In genomic region chr3:39228496-39228895, GRCh38 we compare ENCODE assay signal across 37 cellular contexts. TPM values are rescaled to one million over a fixed set of nuclear protein-coding genes. Genes with fewer than 3 reads are reported as not detected.
"Had no signal": no experiment of that assay in that cellular context is flagged by ENCODE, and none has a peak within 500 bp of the region (broad histone marks: within the 10 kb centered on the region; RNA-seq: fewer than 3 reads in every experiment).

No MANE protein-coding gene starts in this region.

- H3K27me3 Mint-ChIP-seq: central memory CD8-positive, alpha-beta T cell had no signal

- H3K4me1 Mint-ChIP-seq: activated CD4-positive, alpha-beta T cell treated with anti-CD3 and anti-CD28 coated beads for 36 hours; activated naive CD4-positive, alpha-beta T cell treated with anti-CD3 and anti-CD28 coated beads, Interleukin-2, amount 50 U/mL, for 24 hours; brain had no signal

- ATAC-seq: activated CD4-positive, alpha-beta T cell treated with anti-CD3 and anti-CD28 coated beads for 36 hours; activated CD4-positive, CD25-positive, alpha-beta regulatory T cell treated with anti-CD3 and anti-CD28 coated beads, Interleukin-2, amount 50 U/mL, for 24 hours; activated CD8-positive, alpha-beta memory T cell treated with anti-CD3 and anti-CD28 coated beads, Interleukin-2, amount 10 ng/mL, durations not matched to agents 7 days and 5 days; activated CD8-positive, alpha-beta T cell treated with anti-CD3 and anti-CD28 coated beads, Interleukin-2, amount 10 ng/mL, durations not matched to agents 7 days and 5 days; activated naive CD8-positive, alpha-beta T cell treated with anti-CD3 and anti-CD28 coated beads, Interleukin-2, amount 50 U/mL, for 24 hours had no signal

- H3K36me3 ChIP-seq: ascending aorta, cardiac muscle cell had no signal

- H3K27ac ChIP-seq: ascending aorta, cardiac muscle cell, VCaP had no signal

- H3K27ac Mint-ChIP-seq: activated CD4-positive, alpha-beta memory T cell treated with anti-CD3 and anti-CD28 coated beads, Interleukin-2, amount 10 ng/mL, durations not matched to agents 7 days and 5 days; activated CD4-positive, alpha-beta T cell treated with anti-CD3 and anti-CD28 coated beads for 36 hours; activated CD4-positive, alpha-beta T cell treated with anti-CD3 and anti-CD28 coated beads, Interleukin-2, amount 10 ng/mL, durations not matched to agents 7 days and 5 days; activated CD8-positive, alpha-beta memory T cell treated with anti-CD3 and anti-CD28 coated beads, Interleukin-2, amount 10 ng/mL, durations not matched to agents 7 days and 5 days; activated CD8-positive, alpha-beta T cell treated with anti-CD3 and anti-CD28 coated beads, Interleukin-2, amount 10 ng/mL, durations not matched to agents 7 days and 5 days; activated naive CD4-positive, alpha-beta T cell treated with anti-CD3 and anti-CD28 coated beads, Interleukin-2, amount 10 ng/mL, durations not matched to agents 7 days and 5 days; activated naive CD4-positive, alpha-beta T cell treated with anti-CD3 and anti-CD28 coated beads, Interleukin-2, amount 50 U/mL, for 24 hours; activated naive CD8-positive, alpha-beta T cell; activated naive CD8-positive, alpha-beta T cell treated with anti-CD3 and anti-CD28 coated beads, Interleukin-2, amount 10 ng/mL, durations not matched to agents 7 days and 5 days; activated naive CD8-positive, alpha-beta T cell treated with anti-CD3 and anti-CD28 coated beads, Interleukin-2, amount 50 U/mL, for 24 hours; activated T-cell treated with anti-CD3 and anti-CD28 coated beads, Interleukin-2, amount 50 U/mL, for 24 hours; activated T-helper 2 cell treated with anti-CD3 and anti-CD28 coated beads, Interferon-gamma antibody, Interleukin-2, Interleukin-4, amounts not matched to agents 10 μg/mL and 5 μg/mL and 100 μg/mL, durations not matched to agents 14 hours and 24 hours and 36 hours; brain; T-helper 1 cell treated with Interleukin-12 subunit alpha and Interleukin-12 subunit beta and Interleukin-4 antibody, amounts not matched to agents 30 μg/mL and 1 μg/mL, for 36 hours; T-helper 2 cell treated with Interferon-gamma antibody and Interleukin-4, amounts not matched to agents 5 μg/mL and 100 μg/mL, for 36 hours had no signal

- H3K4me1 ChIP-seq: ascending aorta had no signal

- H3K9me3 Mint-ChIP-seq: activated CD4-positive, alpha-beta memory T cell treated with anti-CD3 and anti-CD28 coated beads, Interleukin-2, amount 10 ng/mL, durations not matched to agents 7 days and 5 days; activated CD4-positive, alpha-beta T cell treated with anti-CD3 and anti-CD28 coated beads, Interleukin-2, amount 10 ng/mL, durations not matched to agents 7 days and 5 days; activated naive CD4-positive, alpha-beta T cell treated with anti-CD3 and anti-CD28 coated beads, Interleukin-2, amount 10 ng/mL, durations not matched to agents 7 days and 5 days; activated naive CD4-positive, alpha-beta T cell treated with anti-CD3 and anti-CD28 coated beads, Interleukin-2, amount 50 U/mL, for 24 hours; activated naive CD8-positive, alpha-beta T cell treated with anti-CD3 and anti-CD28 coated beads, Interleukin-2, amount 10 ng/mL, durations not matched to agents 7 days and 5 days; activated naive CD8-positive, alpha-beta T cell treated with anti-CD3 and anti-CD28 coated beads, Interleukin-2, amount 50 U/mL, for 24 hours; activated T-cell treated with anti-CD3 and anti-CD28 coated beads, Interleukin-2, amount 50 U/mL, for 24 hours; activated T-helper 2 cell treated with anti-CD3 and anti-CD28 coated beads, Interferon-gamma antibody, Interleukin-2, Interleukin-4, amounts not matched to agents 10 μg/mL and 5 μg/mL and 100 μg/mL, durations not matched to agents 14 hours and 24 hours and 36 hours; central memory CD8-positive, alpha-beta T cell; T-helper 1 cell treated with Interleukin-12 subunit alpha and Interleukin-12 subunit beta and Interleukin-4 antibody, amounts not matched to agents 30 μg/mL and 1 μg/mL, for 36 hours; T-helper 2 cell treated with Interferon-gamma antibody and Interleukin-4, amounts not matched to agents 5 μg/mL and 100 μg/mL, for 36 hours had no signal

- H3K36me3 Mint-ChIP-seq: activated CD8-positive, alpha-beta memory T cell treated with anti-CD3 and anti-CD28 coated beads, Interleukin-2, amount 10 ng/mL, durations not matched to agents 7 days and 5 days; activated naive CD4-positive, alpha-beta T cell treated with anti-CD3 and anti-CD28 coated beads, Interleukin-2, amount 50 U/mL, for 24 hours; activated naive CD8-positive, alpha-beta T cell; activated naive CD8-positive, alpha-beta T cell treated with anti-CD3 and anti-CD28 coated beads, Interleukin-2, amount 10 ng/mL, durations not matched to agents 7 days and 5 days; brain had no signal

- H3K4me3 Mint-ChIP-seq: activated CD4-positive, alpha-beta memory T cell treated with anti-CD3 and anti-CD28 coated beads, Interleukin-2, amount 10 ng/mL, durations not matched to agents 7 days and 5 days; activated CD4-positive, alpha-beta T cell treated with anti-CD3 and anti-CD28 coated beads for 36 hours; activated CD4-positive, alpha-beta T cell treated with anti-CD3 and anti-CD28 coated beads, Interleukin-2, amount 10 ng/mL, durations not matched to agents 7 days and 5 days; activated CD8-positive, alpha-beta memory T cell treated with anti-CD3 and anti-CD28 coated beads, Interleukin-2, amount 10 ng/mL, durations not matched to agents 7 days and 5 days; activated CD8-positive, alpha-beta T cell treated with anti-CD3 and anti-CD28 coated beads, Interleukin-2, amount 10 ng/mL, durations not matched to agents 7 days and 5 days; activated naive CD4-positive, alpha-beta T cell treated with anti-CD3 and anti-CD28 coated beads, Interleukin-2, amount 10 ng/mL, durations not matched to agents 7 days and 5 days; activated naive CD4-positive, alpha-beta T cell treated with anti-CD3 and anti-CD28 coated beads, Interleukin-2, amount 50 U/mL, for 24 hours; activated naive CD8-positive, alpha-beta T cell; activated naive CD8-positive, alpha-beta T cell treated with anti-CD3 and anti-CD28 coated beads, Interleukin-2, amount 10 ng/mL, durations not matched to agents 7 days and 5 days; activated naive CD8-positive, alpha-beta T cell treated with anti-CD3 and anti-CD28 coated beads, Interleukin-2, amount 50 U/mL, for 24 hours; activated T-cell treated with anti-CD3 and anti-CD28 coated beads, Interleukin-2, amount 50 U/mL, for 24 hours; brain; central memory CD8-positive, alpha-beta T cell; T-helper 1 cell treated with Interleukin-12 subunit alpha and Interleukin-12 subunit beta and Interleukin-4 antibody, amounts not matched to agents 30 μg/mL and 1 μg/mL, for 36 hours; T-helper 2 cell treated with Interferon-gamma antibody and Interleukin-4, amounts not matched to agents 5 μg/mL and 100 μg/mL, for 36 hours had no signal

- H3K4me3 ChIP-seq: ascending aorta, cardiac muscle cell had no signal

- FAIRE-seq: bronchial epithelial cell had no signal

- H3K27me3 ChIP-seq: ascending aorta, cardiac muscle cell had no signal

- H3K9me3 ChIP-seq: ascending aorta had no signal

- DNase-seq: activated CD4-positive, alpha-beta memory T cell treated with anti-CD3 and anti-CD28 coated beads, Interleukin-2, amount 10 ng/mL, durations not matched to agents 7 days and 5 days; activated CD4-positive, alpha-beta T cell treated with anti-CD3 and anti-CD28 coated beads for 1 hour; activated CD4-positive, alpha-beta T cell treated with anti-CD3 and anti-CD28 coated beads for 36 hours; activated CD4-positive, alpha-beta T cell treated with anti-CD3 and anti-CD28 coated beads for 48 hours; activated CD4-positive, alpha-beta T cell treated with anti-CD3 and anti-CD28 coated beads, Interleukin-2, amount 10 ng/mL, durations not matched to agents 7 days and 5 days; activated CD4-positive, alpha-beta T cell treated with anti-CD3 and anti-CD28 coated beads, Interleukin-2, amount 50 U/mL, for 48 hours; activated CD4-positive, CD25-positive, alpha-beta regulatory T cell; activated CD8-positive, alpha-beta memory T cell treated with anti-CD3 and anti-CD28 coated beads for 24 hours; activated CD8-positive, alpha-beta memory T cell treated with anti-CD3 and anti-CD28 coated beads, Interleukin-2, amount 10 ng/mL, durations not matched to agents 7 days and 5 days; activated CD8-positive, alpha-beta memory T cell treated with anti-CD3 and anti-CD28 coated beads, Interleukin-2, amount 50 U/mL, for 48 hours; activated CD8-positive, alpha-beta T cell treated with anti-CD3 and anti-CD28 coated beads, Interleukin-2, amount 10 ng/mL, durations not matched to agents 7 days and 5 days; activated effector memory CD4-positive, alpha-beta T cell treated with Interleukin-2 at 50 U/mL for 16 hours; activated gamma-delta T cell; activated naive CD4-positive, alpha-beta T cell treated with anti-CD3 and anti-CD28 coated beads, Interleukin-2, amount 10 ng/mL, durations not matched to agents 7 days and 5 days; activated naive CD4-positive, alpha-beta T cell treated with Interleukin-2 at 50 U/mL for 16 hours; activated naive CD8-positive, alpha-beta T cell treated with anti-CD3 and anti-CD28 coated beads, Interleukin-2, amount 10 ng/mL, durations not matched to agents 7 days and 5 days; activated naive CD8-positive, alpha-beta T cell treated with anti-CD3 and anti-CD28 coated beads, Interleukin-2, amount 50 U/mL, for 24 hours; activated T-cell treated with anti-CD3 and anti-CD28 coated beads, Interleukin-2, amount 50 U/mL, for 24 hours; activated T-cell treated with anti-CD3 and anti-CD28 coated beads, Interleukin-2, amount 50 U/mL, for 48 hours; amygdala; anterior cingulate cortex; caudate nucleus; cerebellar nuclear complex; T-helper 2 cell; T-helper 9 cell had no signal

RNA-seq across cellular contexts. Expression of gene XIRP1, which starts 36.1 kb away (rescaled TPM):
- total RNA-seq: activated CD4-positive, alpha-beta T cell treated with anti-CD3 and anti-CD28 coated beads, Interleukin-2, amount 10 ng/mL, durations not matched to agents 7 days and 5 days; activated CD8-positive, alpha-beta T cell treated with anti-CD3 and anti-CD28 coated beads, Interleukin-2, amount 10 ng/mL, durations not matched to agents 7 days and 5 days; activated naive CD8-positive, alpha-beta T cell treated with anti-CD3 and anti-CD28 coated beads, Interleukin-2, amount 10 ng/mL, durations not matched to agents 7 days and 5 days; ascending aorta; bronchial epithelial cell had no signal

RNA-seq across cellular contexts. Expression of gene CX3CR1, which starts 51.3 kb away (rescaled TPM):
- total RNA-seq: ascending aorta, bronchial epithelial cell had no signal
